14 cellular contexts compared by ENCODE assay signal in the genomic region with DNA sequence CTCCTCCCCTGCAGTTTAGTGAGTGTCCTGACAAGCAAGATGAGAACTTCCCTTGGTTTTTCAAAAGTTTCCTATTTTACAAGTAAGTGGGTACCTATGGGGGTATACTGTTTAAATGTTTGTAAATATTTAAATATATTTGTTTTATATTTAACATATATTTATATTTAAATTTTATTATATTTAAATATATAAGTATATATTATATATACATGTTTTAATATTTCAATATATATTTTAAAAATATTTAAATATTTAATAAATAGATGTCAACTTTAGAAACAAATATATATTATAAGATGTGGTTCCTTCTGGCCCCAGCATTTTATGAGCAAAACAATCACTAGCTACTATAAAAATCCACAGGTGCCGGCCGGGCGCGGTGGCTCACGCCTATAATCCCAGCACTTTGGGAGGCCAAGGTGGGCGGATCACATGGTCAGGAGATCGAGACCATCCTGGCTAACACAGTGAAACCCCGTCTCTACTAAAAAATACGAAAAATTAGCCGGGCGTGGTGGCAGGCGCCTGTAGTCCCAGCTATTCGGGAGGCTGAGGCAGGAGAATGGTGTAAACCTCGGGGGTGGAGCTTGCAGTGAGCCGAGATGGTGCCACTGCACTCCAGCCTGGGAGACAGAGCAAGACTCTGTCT. TPM values are rescaled to one million over a fixed set of nuclear protein-coding genes. Genes with fewer than 3 reads are reported as not detected.
"Had no signal": no experiment of that assay in that cellular context is flagged by ENCODE, and none has a peak within 500 bp of the region (broad histone marks: within the 10 kb centered on the region; RNA-seq: fewer than 3 reads in every experiment).

No MANE protein-coding gene starts in this region.

RNA-seq across cellular contexts. Expression of a gene that starts 28.7 kb away (rescaled TPM):
- total RNA-seq: dermis blood vessel endothelial cell; endothelial cell of umbilical vein; fibroblast of villous mesenchyme; left cardiac atrium; left ventricle myocardium superior; lung microvascular endothelial cell; naive thymus-derived CD8-positive, alpha-beta T cell; ovary; progenitor cell of endocrine pancreas; renal cortical epithelial cell; right lobe of liver; skeletal muscle tissue; upper lobe of right lung had no signal
- polyA plus RNA-seq: endothelial cell of umbilical vein, keratinocyte had no signal
